In genomic region chr5:141821430-141821925, GRCh38 we compare ENCODE assay signal across 8 cellular contexts. TPM values are rescaled to one million over a fixed set of nuclear protein-coding genes. Genes with fewer than 3 reads are reported as not detected.
DNase-seq lines count a peak whose midpoint lies in the region; ATAC-seq and TF ChIP-seq lines count a peak whose summit lies in the region.

No MANE protein-coding gene starts in this region.

- H3K36me3 Mint-ChIP-seq in CD8-positive, alpha-beta memory T cell: no peaks in the 10 kb centered on the region
- no peaks in the 10 kb centered on the region for H3K36me3 Mint-ChIP-seq in stimulated activated naive B cell treated with anti-CD40 and anti-IgM and Interleukin-4, amounts not matched to agents 10 μg/mL and 1 μg/mL and 100 μg/mL, for 72 hours

- TF ChIP-seq CTCF in BE2C (IDR thresholded peaks at IDR 0.05; ENCODE audit: low read depth, low read length) (no peak), coronary artery (IDR thresholded peaks at IDR 0.05) (no peak)

- H3K27ac Mint-ChIP-seq in CD8-positive, alpha-beta memory T cell: no peak overlapping the region
- no peak overlapping the region for H3K27ac Mint-ChIP-seq in stimulated activated naive B cell treated with anti-CD40 and anti-IgM and Interleukin-4, amounts not matched to agents 10 μg/mL and 1 μg/mL and 100 μg/mL, for 72 hours

- H3K4me1 Mint-ChIP-seq in CD8-positive, alpha-beta memory T cell: no peaks in the 10 kb centered on the region
- no peaks in the 10 kb centered on the region for H3K4me1 Mint-ChIP-seq in stimulated activated naive B cell treated with anti-CD40 and anti-IgM and Interleukin-4, amounts not matched to agents 10 μg/mL and 1 μg/mL and 100 μg/mL, for 72 hours

- no peaks in the 10 kb centered on the region for H3K9me3 Mint-ChIP-seq in CD8-positive, alpha-beta memory T cell
- H3K9me3 Mint-ChIP-seq in stimulated activated naive B cell treated with anti-CD40 and anti-IgM and Interleukin-4, amounts not matched to agents 10 μg/mL and 1 μg/mL and 100 μg/mL, for 72 hours: no peaks in the 10 kb centered on the region

- POLR2A ChIA-PET in CD8-positive, alpha-beta memory T cell (lab: Charles Lee): no interaction called here

- H3K27me3 ChIP-seq in BE2C: no peaks in the 10 kb centered on the region
- H3K27me3 ChIP-seq in CD8-positive, alpha-beta memory T cell (ENCODE audit: insufficient read depth, low read length, poor library complexity, severe bottlenecking): no peaks in the 10 kb centered on the region

- H3K4me1 ChIP-seq in BE2C: peaks cover 31% of the 10 kb centered on the region
- no peaks in the 10 kb centered on the region for H3K4me1 ChIP-seq in CD8-positive, alpha-beta memory T cell (ENCODE audit: insufficient read depth, low read length)

- H3K27me3 Mint-ChIP-seq in CD8-positive, alpha-beta memory T cell: peaks cover 8 to 20% of the 10 kb centered on the region in 2 donors
- peaks cover 21 to 49% of the 10 kb centered on the region in 2 donors for H3K27me3 Mint-ChIP-seq in stimulated activated naive B cell treated with anti-CD40 and anti-IgM and Interleukin-4, amounts not matched to agents 10 μg/mL and 1 μg/mL and 100 μg/mL, for 72 hours

- H3K4me3 ChIP-seq in BE2C (ENCODE audit: low read depth, low read length): peak overlapping the region; percentile 34
- no peak overlapping the region for H3K4me3 ChIP-seq in coronary artery
- H3K4me3 ChIP-seq in CD8-positive, alpha-beta memory T cell (ENCODE audit: low read length): no peak overlapping the region

- H3K4me3 Mint-ChIP-seq in CD8-positive, alpha-beta memory T cell: no peak overlapping the region
- no peak overlapping the region for H3K4me3 Mint-ChIP-seq in stimulated activated naive B cell treated with anti-CD40 and anti-IgM and Interleukin-4, amounts not matched to agents 10 μg/mL and 1 μg/mL and 100 μg/mL, for 72 hours

- no peaks in the 10 kb centered on the region for H3K9me3 ChIP-seq in BE2C
- H3K9me3 ChIP-seq in CD8-positive, alpha-beta memory T cell (ENCODE audit: low read length): no peaks in the 10 kb centered on the region

- peak overlapping the region; percentile 46 to 75 for H3K27ac ChIP-seq in coronary artery
- H3K27ac ChIP-seq in CD8-positive, alpha-beta memory T cell (ENCODE audit: low read depth, low read length): no peak overlapping the region

- CTCF ChIA-PET in CD8-positive, alpha-beta memory T cell (lab: Charles Lee): no interaction called here

- no peak for ATAC-seq in HG03469 (IDR thresholded peaks at IDR 0.05; ENCODE audit: unreplicated experiment)
- no peak for ATAC-seq in stimulated activated naive B cell treated with anti-CD40 and anti-IgM and Interleukin-4, amounts not matched to agents 10 μg/mL and 1 μg/mL and 100 μg/mL, for 72 hours (replicated peaks)

- H3K36me3 ChIP-seq in BE2C: no peaks in the 10 kb centered on the region
- no peaks in the 10 kb centered on the region for H3K36me3 ChIP-seq in CD8-positive, alpha-beta memory T cell (ENCODE audit: insufficient read depth, low read length)

- DNase-seq in BE2C: peak; percentile 79
- peak; percentile 26 for DNase-seq in MV-4-11 (lab: John Stamatoyannopoulos, UW)
- no peak for DNase-seq in coronary artery (ENCODE audit: low spot score)
- DNase-seq in midbrain (lab: John Stamatoyannopoulos, UW): peak; percentile 85
- DNase-seq in NAMALWA (ENCODE audit: low spot score): no peak
- DNase-seq in CD8-positive, alpha-beta memory T cell: no peak
- DNase-seq in stimulated activated naive B cell treated with anti-CD40 and anti-IgM and Interleukin-4, amounts not matched to agents 10 μg/mL and 1 μg/mL and 100 μg/mL, for 72 hours: no peak

RNA-seq across cellular contexts. Expression of gene PCDH1, which starts 56.7 kb away (rescaled TPM):
- 129 TPM for polyA plus RNA-seq in BE2C (2012; ENCODE audit: insufficient read depth, insufficient read length, low read depth)
- total RNA-seq in CD8-positive, alpha-beta memory T cell: not detected
- 0.54 TPM for polyA plus RNA-seq in CD8-positive, alpha-beta memory T cell

Comparison
In these comparisons a context has a peak if more than half of its experiments do, and no peak if none do; other contexts are left out.
1. DNase-seq: peak in BE2C (single experiment), MV-4-11 (single experiment) and midbrain (single experiment); none in coronary artery (single experiment), NAMALWA (single experiment), CD8-positive, alpha-beta memory T cell (0 of 5) and stimulated activated naive B cell treated with anti-CD40 and anti-IgM and Interleukin-4, amounts not matched to agents 10 μg/mL and 1 μg/mL and 100 μg/mL, for 72 hours (single experiment).